In genomic region chr7:12594122-12594897, GRCh38 we compare ENCODE assay signal across 19 cellular contexts. TPM values are rescaled to one million over a fixed set of nuclear protein-coding genes. Genes with fewer than 3 reads are reported as not detected.
DNase-seq lines count a peak whose midpoint lies in the region; ATAC-seq, FAIRE-seq and TF ChIP-seq lines count a peak whose summit lies in the region.
"Had no signal": no experiment of that assay in that cellular context is flagged by ENCODE, and none has a peak within 500 bp of the region (broad histone marks: within the 10 kb centered on the region; RNA-seq: fewer than 3 reads in every experiment).

No MANE protein-coding gene starts in this region.

- no peak overlapping the region for H3K14ac ChIP-seq in IMR-90 (replicated peaks; ENCODE audit: low read depth, low read length)

- no peak overlapping the region for H2AK9ac ChIP-seq in IMR-90 (replicated peaks; ENCODE audit: low read depth, low read length, poor library complexity)

- no peaks in the 10 kb centered on the region; the same call in 1 of the 2 replicates for H3K9me3 ChIP-seq in IMR-90 (ENCODE audit: control insufficient read depth, insufficient read depth, low read length)
- H3K9me3 ChIP-seq in neural progenitor cell (ENCODE audit: low read depth) = no peaks in the 10 kb centered on the region
- H3K9me3 ChIP-seq: HAP-1 had no signal

- CTCF ChIA-PET in IMR-90 (lab: Yijun Ruan, JAX) = no interaction called here

- H2BK5ac ChIP-seq in IMR-90 (ENCODE audit: low read depth, low read length, poor library complexity, severe bottlenecking) = no peak overlapping the region

- intact Hi-C loops in IMR-90 (cut with micrococcal nuclease) = no loop called here

- TF ChIP-seq POLR2A in IMR-90 (IDR thresholded peaks at IDR 0.05; ENCODE audit: low read depth, low read length) = no peak

- in situ Hi-C loops in IMR-90 (cut with MboI; ENCODE audit: low sequenced_read_pairs) = no loop called here

- no peak overlapping the region for H2BK20ac ChIP-seq in IMR-90 (ENCODE audit: low read depth, low read length)

- no peak overlapping the region for H3K4me3 ChIP-seq in IMR-90 (ENCODE audit: insufficient read depth, low read depth, low read length)
- no peak overlapping the region for H3K4me3 ChIP-seq in bronchial epithelial cell (ENCODE audit: low read depth, low read length)
- no peak overlapping the region for H3K4me3 ChIP-seq in neural progenitor cell
- H3K4me3 ChIP-seq: HAP-1 had no signal

- no peak overlapping the region for H3K18ac ChIP-seq in IMR-90 (ENCODE audit: low read depth, low read length)

- no peak overlapping the region for H3K56ac ChIP-seq in IMR-90 (ENCODE audit: extremely low read depth, insufficient read depth, low read length)

- no peaks in the 10 kb centered on the region for H3K79me2 ChIP-seq in neural progenitor cell (ENCODE audit: low read depth)

- no peaks in the 10 kb centered on the region for H3K9me1 ChIP-seq in IMR-90 (ENCODE audit: insufficient read depth, low read length)

- no peak overlapping the region for H2BK120ac ChIP-seq in IMR-90 (ENCODE audit: low read depth, low read length)

- H4K8ac ChIP-seq in IMR-90 (ENCODE audit: low read depth in 2 of 2, low read length in 2 of 2) = no peak overlapping the region

- H4K5ac ChIP-seq in IMR-90 (ENCODE audit: low read depth, low read length) = no peak overlapping the region

- H3K4me2 ChIP-seq in IMR-90 (ENCODE audit: low read depth, low read length) = no peak overlapping the region
- H3K4me2 ChIP-seq in neural progenitor cell = no peak overlapping the region
- H3K4me2 ChIP-seq: KMS-11 had no signal

- no peak overlapping the region for H3K9ac ChIP-seq in IMR-90 (ENCODE audit: low read depth, low read length)
- no peak overlapping the region for H3K9ac ChIP-seq in neural progenitor cell
- H3K9ac ChIP-seq: KMS-11 had no signal

- peaks cover 5% of the 10 kb centered on the region for H3K9me3 Mint-ChIP-seq in neural progenitor cell
- no peaks in the 10 kb centered on the region for H3K9me3 Mint-ChIP-seq in effector memory CD8-positive, alpha-beta T cell

- no peak for ATAC-seq in IMR-90 (ENCODE audit: low read depth)
- no peak for ATAC-seq in effector memory CD8-positive, alpha-beta T cell (replicated peaks)

- H3K36me3 Mint-ChIP-seq in neural progenitor cell = no peaks in the 10 kb centered on the region
- peaks cover 3% of the 10 kb centered on the region for H3K36me3 Mint-ChIP-seq in effector memory CD8-positive, alpha-beta T cell (ENCODE audit: insufficient read depth)
- H3K36me3 Mint-ChIP-seq: CD4-positive, CD25-positive, alpha-beta regulatory T cell had no signal

- H3K27me3 Mint-ChIP-seq in neural progenitor cell (ENCODE audit: insufficient read depth, low read depth) = no peaks in the 10 kb centered on the region
- peaks cover 12% of the 10 kb centered on the region in 2 donors for H3K27me3 Mint-ChIP-seq in effector memory CD8-positive, alpha-beta T cell
- H3K27me3 Mint-ChIP-seq: CD4-positive, CD25-positive, alpha-beta regulatory T cell had no signal

- H3K27ac ChIP-seq in IMR-90 (ENCODE audit: insufficient read depth, low read length) (no peak overlapping the region), neural progenitor cell (no peak overlapping the region)
- H3K27ac ChIP-seq: KMS-11, RWPE1 had no signal

- no peak overlapping the region for H2AK5ac ChIP-seq in IMR-90 (ENCODE audit: low read depth, low read length)

- dilution Hi-C loops in IMR-90 (cut with HindIII; ENCODE audit: low sequenced_read_pairs, unreplicated experiment) = no loop called here

- H3K27ac Mint-ChIP-seq in neural progenitor cell = no peak overlapping the region
- H3K27ac Mint-ChIP-seq in effector memory CD8-positive, alpha-beta T cell = no peak overlapping the region

- H4K91ac ChIP-seq in IMR-90 (ENCODE audit: insufficient read depth, low read depth, low read length) = no peak overlapping the region

- no peak overlapping the region for H3K4me3 Mint-ChIP-seq in neural progenitor cell
- H3K4me3 Mint-ChIP-seq in effector memory CD8-positive, alpha-beta T cell = no peak overlapping the region
- H3K4me3 Mint-ChIP-seq: CD4-positive, CD25-positive, alpha-beta regulatory T cell had no signal

- H3K36me3 ChIP-seq in IMR-90 (ENCODE audit: control insufficient read depth, insufficient read depth, low read length) (no peaks in the 10 kb centered on the region), bronchial epithelial cell (ENCODE audit: control insufficient read depth, insufficient read depth, low read length) (no peaks in the 10 kb centered on the region), neural progenitor cell (no peaks in the 10 kb centered on the region)
- H3K36me3 ChIP-seq: HAP-1 had no signal

- no peak overlapping the region for H2AFZ ChIP-seq in IMR-90 (replicated peaks; ENCODE audit: low read length, poor library complexity)
- H2AFZ ChIP-seq in neural progenitor cell (replicated peaks) = no peak overlapping the region

- H3K27me3 ChIP-seq in IMR-90 (ENCODE audit: control insufficient read depth, insufficient read depth, low read length) (no peaks in the 10 kb centered on the region), bronchial epithelial cell (ENCODE audit: control insufficient read depth, insufficient read depth, low read length) (no peaks in the 10 kb centered on the region), neural progenitor cell (no peaks in the 10 kb centered on the region)

- BruUV-seq in IMR-90 (replicated peaks; lab: Mats Ljungman, UMichigan) = no TSS peak

- H3K4ac ChIP-seq in IMR-90 (ENCODE audit: low read depth, low read length) = no peak overlapping the region

- no peak overlapping the region for H2BK15ac ChIP-seq in IMR-90 (ENCODE audit: low read depth, low read length)

- no peak for FAIRE-seq in bronchial epithelial cell (lab: Jason Lieb, UNC)

- H3K79me1 ChIP-seq in IMR-90 (ENCODE audit: low read depth in 1 of 2, low read length in 2 of 2) = no peaks in the 10 kb centered on the region

- 81% methylated on average over 14 of the region's 24 CpGs; no CpG with 5 or more reads in 1 of the 2 experiments for WGBS in IMR-90 (ENCODE audit: extremely low coverage in 2 of 2, insufficient read length in 1 of 2), 2 experiments

- TF ChIP-seq CTCF in IMR-90 (conservative IDR thresholded peaks at IDR 0.05; ENCODE audit: low read depth, low read length) (no peak), bronchial epithelial cell (IDR thresholded peaks at IDR 0.05; ENCODE audit: insufficient read depth, low read length, severe bottlenecking) (no peak), neural progenitor cell (IDR thresholded peaks at IDR 0.05) (no peak)

- TF ChIP-seq RAD21 in IMR-90 (IDR thresholded peaks at IDR 0.05; ENCODE audit: low read length) = no peak

- H3K23ac ChIP-seq in IMR-90 (ENCODE audit: low read depth, low read length) = no peak overlapping the region

- no peaks in the 10 kb centered on the region for H3K4me1 ChIP-seq in IMR-90 (ENCODE audit: control insufficient read depth, insufficient read depth, low read length)
- H3K4me1 ChIP-seq in neural progenitor cell = no peaks in the 10 kb centered on the region
- H3K4me1 ChIP-seq: HAP-1 had no signal

- H3F3A ChIP-seq in neural progenitor cell (ENCODE audit: low read depth) = no peaks in the 10 kb centered on the region

- no peaks in the 10 kb centered on the region for H3K4me1 Mint-ChIP-seq in neural progenitor cell
- no peaks in the 10 kb centered on the region for H3K4me1 Mint-ChIP-seq in effector memory CD8-positive, alpha-beta T cell (ENCODE audit: low read depth in 2 of 2)
- H3K4me1 Mint-ChIP-seq: CD4-positive, CD25-positive, alpha-beta regulatory T cell had no signal

- H4K20me1 ChIP-seq in IMR-90 (ENCODE audit: insufficient read depth, low read length) (no peaks in the 10 kb centered on the region), neural progenitor cell (ENCODE audit: low read depth) (no peaks in the 10 kb centered on the region)

- POLR2A ChIA-PET in IMR-90 (lab: Charles Lee; ENCODE audit: unreplicated experiment) = no interaction called here

- DNase-seq in ELR (ENCODE audit: low read depth) = peak; percentile 48
- peak; percentile 6 for DNase-seq in IMR-90
- DNase-seq in bronchial epithelial cell (ENCODE audit: low read depth) = peak; percentile 10
- peak; percentile 20 for DNase-seq in putamen (ENCODE audit: low spot score)
- no peak for DNase-seq in neural progenitor cell (ENCODE audit: low spot score)
- DNase-seq in effector memory CD8-positive, alpha-beta T cell = no peak
- no peak for DNase-seq in NCI-H2196 (lab: John Stamatoyannopoulos, UW; ENCODE audit: unreplicated experiment)
- DNase-seq in LoVo (ENCODE audit: low spot score) = no peak
- DNase-seq: ACHN; CD4-positive, CD25-positive, alpha-beta regulatory T cell; NCI-H1105 treated with DMSO at 0.1 percent for 48 hours; NCI-H1930; NCI-H446; NK-92 treated with Interleukin-12 subunit alpha and Interleukin-12 subunit beta, amount 100 ng/mL, for 24 hours; OCI-M1 had no signal

TF ChIP-seq in IMR-90, 13 proteins besides CTCF, POLR2A, EP300 and RAD21:
- TF ChIP-seq MAFK (IDR thresholded peaks at IDR 0.05; ENCODE audit: low read depth, low read length) (no peak), NFE2L2 (IDR thresholded peaks at IDR 0.05; ENCODE audit: low read depth, low read length) (no peak), FOS (IDR thresholded peaks at IDR 0.05; ENCODE audit: low read depth, low read length) (no peak), SMC3 (IDR thresholded peaks at IDR 0.05; ENCODE audit: low read depth, low read length) (no peak), ELK1 (IDR thresholded peaks at IDR 0.05; ENCODE audit: borderline replicate concordance, low read depth, low read length) (no peak), CHD1 (IDR thresholded peaks at IDR 0.05; ENCODE audit: low read depth, low read length) (no peak), CEBPB (IDR thresholded peaks at IDR 0.05; ENCODE audit: low read depth, low read length) (no peak), MXI1 (IDR thresholded peaks at IDR 0.05; ENCODE audit: borderline replicate concordance, low read depth, low read length) (no peak), BHLHE40 (IDR thresholded peaks at IDR 0.05; ENCODE audit: low read depth, low read length) (no peak)

RNA-seq across cellular contexts. Expression of gene SCIN, which starts 23.8 kb away (rescaled TPM):
- under 0.01 TPM in 1 of 2 replicates, not detected in the other for total RNA-seq in IMR-90 (2012; rRNA removed)
- 0.05 TPM in 1 of 2 replicates, not detected in the other for polyA plus RNA-seq in IMR-90 (2012; rRNA removed)
- not detected in 2 replicates for polyA plus RNA-seq in IMR-90 (2012; cell fraction: cytosol; rRNA removed)
- not detected in 2 replicates for polyA plus RNA-seq in IMR-90 (2012; cell fraction: nucleus; rRNA removed; ENCODE audit: low replicate concordance)
- 0.26 TPM in 2 replicates for total RNA-seq in bronchial epithelial cell
- not detected in 2 replicates for total RNA-seq in neural progenitor cell (ENCODE audit: low replicate concordance)
- total RNA-seq: CD4-positive, CD25-positive, alpha-beta regulatory T cell; G401 had no signal

Comparison
In these comparisons a context has a peak if more than half of its experiments do, and no peak if none do; other contexts are left out.
1. DNase-seq: peak in ELR (single experiment), IMR-90 (single experiment), bronchial epithelial cell (single experiment) and putamen (single experiment); none in neural progenitor cell (single experiment), effector memory CD8-positive, alpha-beta T cell (0 of 3), NCI-H2196 (single experiment) and LoVo (single experiment).